In genomic region chr5:37326536-37326935, GRCh38 we compare ENCODE assay signal across 19 cellular contexts. TPM values are rescaled to one million over a fixed set of nuclear protein-coding genes. Genes with fewer than 3 reads are reported as not detected.
DNase-seq lines count a peak whose midpoint lies in the region; ATAC-seq, FAIRE-seq and TF ChIP-seq lines count a peak whose summit lies in the region.
"Had no signal": no experiment of that assay in that cellular context is flagged by ENCODE, and none has a peak within 500 bp of the region (broad histone marks: within the 10 kb centered on the region; RNA-seq: fewer than 3 reads in every experiment).

No MANE protein-coding gene starts in this region.

- H4K8ac ChIP-seq in neuronal stem cell (ENCODE audit: low read depth, low read length), result no peak overlapping the region

- ATAC-seq in A549 (no peak), GM12878 (no peak), GM21825 (IDR thresholded peaks at IDR 0.05; ENCODE audit: unreplicated experiment) (no peak)
- ATAC-seq in activated CD4-positive, CD25-positive, alpha-beta regulatory T cell treated with anti-CD3 and anti-CD28 coated beads, Interleukin-2, amount 50 U/mL, for 24 hours, result no peak

- H3K79me2 ChIP-seq in OCI-LY7 (ENCODE audit: insufficient read depth, low read depth, low read length) (no peaks in the 10 kb centered on the region), GM12878 (ENCODE audit: control insufficient read depth, insufficient read depth, low read length) (no peaks in the 10 kb centered on the region)

- H2AFZ ChIP-seq in OCI-LY7 (ENCODE audit: low read length) (no peak overlapping the region), GM12878 (ENCODE audit: control insufficient read depth, low read depth, low read length) (no peak overlapping the region), neuronal stem cell (ENCODE audit: low read length) (no peak overlapping the region)

- TF ChIP-seq CTCF in A549 (IDR thresholded peaks at IDR 0.05), result no peak
- no peak for TF ChIP-seq CTCF in A673 (conservative IDR thresholded peaks at IDR 0.05; ENCODE audit: low read depth, low read length)
- no peak for TF ChIP-seq CTCF in OCI-LY7 (conservative IDR thresholded peaks at IDR 0.05; ENCODE audit: low read length)
- TF ChIP-seq CTCF in GM12878 (IDR thresholded peaks at IDR 0.05 in 2 of 3, conservative IDR thresholded peaks at IDR 0.05 in 1 of 3; ENCODE audit: control insufficient read depth in 2 of 3, extremely low read depth in 1 of 3, insufficient read depth in 1 of 3, low read depth in 3 of 3, low read length in 3 of 3), result no peak

- BruUV-seq in A673 (replicated peaks; lab: Mats Ljungman, UMichigan) (TSS peak; percentile 18), OCI-LY7 (replicated peaks; lab: Mats Ljungman, UMichigan) (TSS peak; percentile 54), GM12878 (replicated peaks; lab: Mats Ljungman, UMichigan) (TSS peak; percentile 59)

- H3K4ac ChIP-seq in neuronal stem cell (ENCODE audit: low read length), result no peak overlapping the region

- no peak overlapping the region for H3K14ac ChIP-seq in neuronal stem cell (ENCODE audit: low read length)

- POLR2A ChIA-PET in A549 (lab: Yijun Ruan, JAX), result no interaction called here
- POLR2A ChIA-PET in A673 (lab: Charles Lee; ENCODE audit: low non-redundant PET), result interaction anchor here (0.6 kb wide), 1 partner anchor 11 kb away, joined by 3 read pairs; no protein-coding TSS in a partner anchor
- POLR2A ChIA-PET in OCI-LY7 (lab: Charles Lee), result interaction anchor here (0.9 kb wide), 1 partner anchor 129 kb away, joined by 3 read pairs; no protein-coding TSS in a partner anchor
- POLR2A ChIA-PET in GM12878 (lab: Charles Lee), result no interaction called here

- in situ Hi-C loops in GM12878 (cut with MboI), result no loop called here

- H3K23ac ChIP-seq in neuronal stem cell (ENCODE audit: low read depth, low read length, poor library complexity), result no peak overlapping the region

- H3K9ac ChIP-seq in GM12878 (ENCODE audit: control insufficient read depth, insufficient read depth, low read length), result no peak overlapping the region
- H3K9ac ChIP-seq in neuronal stem cell (ENCODE audit: low read depth, low read length, poor library complexity), result no peak overlapping the region
- H3K9ac ChIP-seq: BLaER1 had no signal

- RAD21 ChIA-PET in GM12878 (lab: Charles Lee; ENCODE audit: unreplicated experiment), result no interaction called here

- DNase-seq in A549 (ENCODE audit: low read depth in 1 of 2, low spot score in 1 of 2) (no peak), A673 (ENCODE audit: low spot score) (no peak), OCI-LY7 (ENCODE audit: low spot score) (no peak), GM12878 (ENCODE audit: low read depth, low spot score) (no peak), NCI-H2196 (lab: John Stamatoyannopoulos, UW; ENCODE audit: unreplicated experiment) (no peak), neuronal stem cell (ENCODE audit: low spot score) (no peak)
- DNase-seq: AML-193; Calu3; CD8-positive, alpha-beta memory T cell; DMS 273 treated with DMSO at 0.1 percent for 48 hours; GOT3; HFFc6; IMR-90; KG1 had no signal

- SMC1A ChIA-PET in GM12878 (lab: Charles Lee; ENCODE audit: uncharacterized antibody, unreplicated experiment), result no interaction called here

- no peak overlapping the region for H3K27ac ChIP-seq in A549
- no peak overlapping the region for H3K27ac ChIP-seq in A673 (ENCODE audit: low read depth, low read length, poor library complexity, severe bottlenecking)
- H3K27ac ChIP-seq in OCI-LY7 (ENCODE audit: low read depth, low read length, poor library complexity, severe bottlenecking), result no peak overlapping the region
- no peak overlapping the region for H3K27ac ChIP-seq in GM12878 (ENCODE audit: control insufficient read depth, insufficient read depth)
- H3K27ac ChIP-seq in neuronal stem cell (replicated peaks; ENCODE audit: low read length), result no peak overlapping the region
- H3K27ac ChIP-seq: BLaER1 had no signal

- TF ChIP-seq RAD21 in A549 (conservative IDR thresholded peaks at IDR 0.05 in 1 of 2, IDR thresholded peaks at IDR 0.05 in 1 of 2) (no peak), GM12878 (IDR thresholded peaks at IDR 0.05; ENCODE audit: insufficient read depth, low read depth, low read length) (no peak)

- H3K27me3 ChIP-seq in A673 (replicated peaks; ENCODE audit: insufficient read depth, low read depth, low read length, poor library complexity), result no peaks in the 10 kb centered on the region
- H3K27me3 ChIP-seq in GM12878 (replicated peaks in 1 of 2; ENCODE audit: control insufficient read depth in 2 of 2, insufficient read depth in 2 of 2, low read length in 1 of 2), result no peaks in the 10 kb centered on the region
- no peaks in the 10 kb centered on the region for H3K27me3 ChIP-seq in neuronal stem cell (ENCODE audit: control insufficient read depth in 3 of 3, insufficient read depth in 3 of 3, low read depth in 1 of 3, low read length in 3 of 3)
- H3K27me3 ChIP-seq: BLaER1 had no signal

- intact Hi-C loops in A673 (cut with micrococcal nuclease; ENCODE audit: unreplicated experiment), result no loop called here
- intact Hi-C loops in OCI-LY7 (cut with micrococcal nuclease; ENCODE audit: unreplicated experiment), result no loop called here
- intact Hi-C loops in GM12878 (cut with micrococcal nuclease; ENCODE audit: unreplicated experiment), result no loop called here

- no peak overlapping the region for H2BK15ac ChIP-seq in neuronal stem cell (ENCODE audit: low read length)

- H3K4me1 ChIP-seq in A549, result no peaks in the 10 kb centered on the region
- H3K4me1 ChIP-seq in A673 (ENCODE audit: insufficient read depth, low read length, poor library complexity, severe bottlenecking), result no peaks in the 10 kb centered on the region
- H3K4me1 ChIP-seq in OCI-LY7 (ENCODE audit: insufficient read depth, low read length, poor library complexity, severe bottlenecking), result no peaks in the 10 kb centered on the region
- no peaks in the 10 kb centered on the region for H3K4me1 ChIP-seq in GM12878 (ENCODE audit: control insufficient read depth, insufficient read depth, low read length)
- no peaks in the 10 kb centered on the region for H3K4me1 ChIP-seq in neuronal stem cell (ENCODE audit: control insufficient read depth in 2 of 2, insufficient read depth in 1 of 2, low read depth in 1 of 2, low read length in 2 of 2)
- H3K4me1 ChIP-seq: HAP-1 had no signal

- no peaks in the 10 kb centered on the region for H3K9me3 ChIP-seq in A549
- no peaks in the 10 kb centered on the region for H3K9me3 ChIP-seq in A673 (ENCODE audit: low read depth, low read length, poor library complexity, severe bottlenecking)
- H3K9me3 ChIP-seq in OCI-LY7 (ENCODE audit: low read length), result no peaks in the 10 kb centered on the region
- no peaks in the 10 kb centered on the region for H3K9me3 ChIP-seq in GM12878 (replicated peaks; ENCODE audit: control insufficient read depth, insufficient read depth, low read length)
- no peaks in the 10 kb centered on the region for H3K9me3 ChIP-seq in neuronal stem cell (replicated peaks in 1 of 2; ENCODE audit: control insufficient read depth in 2 of 2, insufficient read depth in 1 of 2, low read depth in 1 of 2, low read length in 2 of 2)
- H3K9me3 ChIP-seq: BLaER1, HAP-1 had no signal

- H3K36me3 ChIP-seq in A673 (ENCODE audit: insufficient read depth, low read length, poor library complexity, severe bottlenecking), result peaks cover 85% of the 10 kb centered on the region
- peaks cover 95% of the 10 kb centered on the region for H3K36me3 ChIP-seq in OCI-LY7 (ENCODE audit: insufficient read depth, low read length)
- peaks cover 10 to 33% of the 10 kb centered on the region in 2 experiments for H3K36me3 ChIP-seq in GM12878 (ENCODE audit: control insufficient read depth in 2 of 2, insufficient read depth in 2 of 2, low read length in 1 of 2)
- H3K36me3 ChIP-seq in neuronal stem cell (replicated peaks in 1 of 2; ENCODE audit: control insufficient read depth in 2 of 2, insufficient read depth in 2 of 2, low read length in 2 of 2), result peaks cover 20 to 97% of the 10 kb centered on the region in 2 donors

- TF ChIP-seq EP300 in A549 (IDR thresholded peaks at IDR 0.05), result no peak
- no peak for TF ChIP-seq EP300 in GM12878 (IDR thresholded peaks at IDR 0.05; ENCODE audit: borderline replicate concordance in 1 of 2, control insufficient read depth in 1 of 2, low read depth in 2 of 2, low read length in 2 of 2)

- H3K4me3 ChIP-seq in A549 (no peak overlapping the region), A673 (ENCODE audit: low read depth, low read length, poor library complexity, severe bottlenecking) (no peak overlapping the region), OCI-LY7 (ENCODE audit: low read depth, low read length, poor library complexity, severe bottlenecking) (no peak overlapping the region), GM12878 (no peak overlapping the region), neuronal stem cell (ENCODE audit: low read length in 2 of 2) (no peak overlapping the region)
- H3K4me3 ChIP-seq: BLaER1, HAP-1 had no signal

- FAIRE-seq in A549 (lab: Jason Lieb, UNC) (peak; percentile 18), GM12878 (lab: Jason Lieb, UNC) (peak; percentile 7)
- FAIRE-seq: GM18507 had no signal

- no peak overlapping the region for H2BK120ac ChIP-seq in neuronal stem cell (ENCODE audit: low read depth, low read length)

- H4K91ac ChIP-seq in neuronal stem cell (ENCODE audit: low read depth, low read length, poor library complexity), result no peak overlapping the region

- peaks cover 3% of the 10 kb centered on the region for H3K79me1 ChIP-seq in neuronal stem cell (ENCODE audit: low read depth, low read length)

- H4K20me1 ChIP-seq in OCI-LY7 (ENCODE audit: insufficient read depth, low read length), result no peaks in the 10 kb centered on the region
- H4K20me1 ChIP-seq in GM12878 (ENCODE audit: control insufficient read depth, insufficient read depth), result no peaks in the 10 kb centered on the region
- H4K20me1 ChIP-seq: BLaER1 had no signal

- no peak overlapping the region for H2BK5ac ChIP-seq in neuronal stem cell (ENCODE audit: low read length)

- no peak overlapping the region for H2AK5ac ChIP-seq in neuronal stem cell (ENCODE audit: low read depth, low read length)

- TF ChIP-seq POLR2A in A549 (IDR thresholded peaks at IDR 0.05; ENCODE audit: low read length), result no peak
- TF ChIP-seq POLR2A in GM12878 (IDR thresholded peaks at IDR 0.05; ENCODE audit: low read depth, low read length), result no peak

- no peak overlapping the region for H2BK12ac ChIP-seq in neuronal stem cell (ENCODE audit: low read length)

- H3K18ac ChIP-seq in neuronal stem cell (ENCODE audit: low read length), result no peak overlapping the region

- CTCF ChIA-PET in A549 (lab: Yijun Ruan, JAX), result no interaction called here
- CTCF ChIA-PET in A673 (lab: Charles Lee), result no interaction called here
- CTCF ChIA-PET in OCI-LY7 (lab: Charles Lee; ENCODE audit: unreplicated experiment), result no interaction called here
- CTCF ChIA-PET in GM12878 (lab: Yijun Ruan, JAX), result interaction anchor here (0.5 to 0.6 kb wide), 2 partner anchors 48 to 885 kb away, joined by 3 read pairs; no protein-coding TSS in a partner anchor

- H3K4me2 ChIP-seq in A549, result no peak overlapping the region
- no peak overlapping the region for H3K4me2 ChIP-seq in OCI-LY7 (ENCODE audit: low read length)
- H3K4me2 ChIP-seq in GM12878 (ENCODE audit: control insufficient read depth, insufficient read depth), result no peak overlapping the region
- H3K4me2 ChIP-seq in neuronal stem cell (ENCODE audit: insufficient read depth, low read length, poor library complexity, severe bottlenecking), result no peak overlapping the region
- H3K4me2 ChIP-seq: BLaER1 had no signal

- no peaks in the 10 kb centered on the region for H3K9me2 ChIP-seq in OCI-LY7 (ENCODE audit: insufficient read depth, low read length)

RNA-seq across cellular contexts. Expression of gene NUP155, which starts 44.4 kb away (rescaled TPM):
- polyA plus RNA-seq in A549 (2011; rRNA removed) (33.3 and 38.8 TPM in 2 replicates), A549 (2017; fragmentation: RNase III; extraction: RNeasy Plus Mini Kit Qiagen cat#74134 plus additional on column Dnase treatment) (14.4 to 17.3 TPM (median 16.1 TPM) in 3 replicates), GM12878 (2011; rRNA removed) (33.3 and 37.8 TPM in 2 replicates), GM12878 (2014; fragmentation: Illumina TruSeq; extraction: Trizol) (35.3 and 40.2 TPM in 2 replicates), GM12878 (2014; fragmentation: Nextera tagmentation; extraction: Ambion mirVana) (10 to 100 TPM; 15.9 to 24.9 TPM), GM12878 (2014; rRNA removed) (19.7 and 23.9 TPM in 2 replicates), GM12878 (2016; fragmentation: Nextera tagmentation; extraction: Ambion mirVana) (10 to 100 TPM; 38.9 to 43.7 TPM)
- polyA plus RNA-seq in A549 (2012; cell fraction: cytosol; rRNA removed), result 6.7 and 7.9 TPM in 2 replicates
- 8.9 and 14.6 TPM in 2 replicates for polyA plus RNA-seq in A549 (2012; cell fraction: nucleus; rRNA removed)
- 87.2 and 93.9 TPM in 2 replicates for polyA minus RNA-seq in A549 (2011; rRNA and poly(A)+ RNA removed)
- total RNA-seq in A673 (2021) (91.9 and 94.4 TPM in 2 replicates), OCI-LY7 (2022) (68.1 and 77.8 TPM in 2 replicates), GM12878 (2014; rRNA removed) (48.5 and 58.4 TPM in 2 replicates), GM12878 (2014; rRNA removed; fragmentation: Illumina TruSeq; extraction: Trizol) (56.3 and 58.6 TPM in 2 replicates), GM12878 (2021) (51.8 and 52.4 TPM in 2 replicates)
- 48.7 and 61.6 TPM in 2 replicates for total RNA-seq in OCI-LY7 (2014; rRNA removed; shearing (Covaris generic))
- total RNA-seq in GM12878 (2013; cell fraction: nucleolus; rRNA removed), result 90.1 and 92.2 TPM in 2 replicates
- polyA plus RNA-seq in GM12878 (2011; ENCODE audit: low read depth), result 8.3 TPM
- polyA plus RNA-seq in GM12878 (2011; cell fraction: cytosol; rRNA removed), result 21.6 and 22.9 TPM in 2 replicates
- polyA plus RNA-seq in GM12878 (2011; cell fraction: nucleus; rRNA removed), result 17.5 and 26.1 TPM in 2 replicates
- 11.4 and 14.7 TPM in 2 replicates for polyA plus RNA-seq in GM12878 (2012)
- 121 and 140 TPM in 2 replicates for polyA minus RNA-seq in GM12878 (2011; rRNA and poly(A)+ RNA removed)
- polyA minus RNA-seq in GM12878 (2011; cell fraction: cytosol; rRNA and poly(A)+ RNA removed), result 32.3 and 40.6 TPM in 2 replicates
- polyA minus RNA-seq in GM12878 (2011; cell fraction: nucleus; rRNA and poly(A)+ RNA removed), result 46.7 and 88.0 TPM in 2 replicates
- 20.5 TPM for polyA plus RNA-seq in neuronal stem cell (2013, experiment 1 of 2)
- polyA plus RNA-seq in neuronal stem cell (2013, experiment 2 of 2), result 19.8 TPM

RNA-seq across cellular contexts. Expression of gene WDR70, which starts 52.6 kb away (rescaled TPM):
- polyA plus RNA-seq in A549 (2011; rRNA removed) (24.4 and 28.8 TPM in 2 replicates), A549 (2017; fragmentation: RNase III; extraction: RNeasy Plus Mini Kit Qiagen cat#74134 plus additional on column Dnase treatment) (13.3 to 14.7 TPM (median 13.8 TPM) in 3 replicates), GM12878 (2011; rRNA removed) (26.0 and 38.9 TPM in 2 replicates), GM12878 (2014; fragmentation: Illumina TruSeq; extraction: Trizol) (29.9 and 31.7 TPM in 2 replicates), GM12878 (2014; fragmentation: Nextera tagmentation; extraction: Ambion mirVana) (10 to 100 TPM; 10.9 to 25.2 TPM), GM12878 (2014; rRNA removed) (20.3 and 24.1 TPM in 2 replicates), GM12878 (2016; fragmentation: Nextera tagmentation; extraction: Ambion mirVana) (10 to 100 TPM; 31.4 to 33.6 TPM)
- 6.7 and 6.9 TPM in 2 replicates for polyA plus RNA-seq in A549 (2012; cell fraction: cytosol; rRNA removed)
- 6.8 and 14.3 TPM in 2 replicates for polyA plus RNA-seq in A549 (2012; cell fraction: nucleus; rRNA removed)
- 13.0 and 14.9 TPM in 2 replicates for polyA minus RNA-seq in A549 (2011; rRNA and poly(A)+ RNA removed)
- total RNA-seq in A673 (2021) (55.2 and 61.5 TPM in 2 replicates), OCI-LY7 (2022) (35.4 and 37.8 TPM in 2 replicates), GM12878 (2014; rRNA removed) (30.9 and 31.2 TPM in 2 replicates), GM12878 (2014; rRNA removed; fragmentation: Illumina TruSeq; extraction: Trizol) (29.4 and 29.7 TPM in 2 replicates), GM12878 (2021) (28.5 and 37.8 TPM in 2 replicates)
- 20.8 and 26.2 TPM in 2 replicates for total RNA-seq in OCI-LY7 (2014; rRNA removed; shearing (Covaris generic))
- total RNA-seq in GM12878 (2013; cell fraction: nucleolus; rRNA removed), result 106 and 124 TPM in 2 replicates
- polyA plus RNA-seq in GM12878 (2011; ENCODE audit: low read depth), result 12.9 TPM
- polyA plus RNA-seq in GM12878 (2011; cell fraction: cytosol; rRNA removed), result 14.5 and 15.5 TPM in 2 replicates
- polyA plus RNA-seq in GM12878 (2011; cell fraction: nucleus; rRNA removed), result 19.3 TPM in 2 replicates
- 20.6 and 25.7 TPM in 2 replicates for polyA plus RNA-seq in GM12878 (2012)
- 27.2 and 31.0 TPM in 2 replicates for polyA minus RNA-seq in GM12878 (2011; rRNA and poly(A)+ RNA removed)
- 8.7 and 12.5 TPM in 2 replicates for polyA minus RNA-seq in GM12878 (2011; cell fraction: cytosol; rRNA and poly(A)+ RNA removed)
- 27.3 and 44.7 TPM in 2 replicates for polyA minus RNA-seq in GM12878 (2011; cell fraction: nucleus; rRNA and poly(A)+ RNA removed)
- 40.3 TPM for polyA plus RNA-seq in neuronal stem cell (2013, experiment 1 of 2)
- polyA plus RNA-seq in neuronal stem cell (2013, experiment 2 of 2), result 43.6 TPM

Comparison
In these comparisons a context has a peak if more than half of its experiments do, and no peak if none do; other contexts are left out.
1. POLR2A ChIA-PET loops: an anchor here in A673 (0.6 kb wide) and OCI-LY7 (0.9 kb wide); none called in A549 and GM12878.